22 cellular contexts compared by ENCODE assay signal in the genomic region with DNA sequence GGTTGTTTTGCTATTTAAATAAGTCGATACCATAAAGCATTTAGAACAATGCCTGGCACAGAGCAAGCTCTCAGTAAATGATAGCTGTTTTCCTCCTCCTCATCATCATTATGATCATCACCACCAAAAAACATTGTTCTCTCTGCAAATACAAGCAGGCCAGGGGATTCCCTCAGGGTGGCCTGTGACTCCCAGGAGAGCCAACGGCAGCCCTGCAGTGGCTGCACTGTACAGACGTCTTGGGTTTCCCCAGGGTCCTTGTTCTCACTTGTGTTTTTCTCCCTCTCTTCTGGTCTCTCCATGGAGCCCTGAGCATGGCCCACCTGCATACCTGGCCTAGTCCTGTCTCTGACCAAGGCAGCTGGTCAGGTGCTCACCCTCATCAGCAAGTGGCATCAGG.
A peak's percentile ranks its signal among the peaks of the same experiment; 100 is the strongest.
DNase-seq lines count a peak whose midpoint lies in the region; FAIRE-seq and TF ChIP-seq lines count a peak whose summit lies in the region.
"Had no signal": no experiment of that assay in that cellular context is flagged by ENCODE, and none has a peak within 500 bp of the region (broad histone marks: within the 10 kb centered on the region; RNA-seq: fewer than 3 reads in every experiment).

No MANE protein-coding gene starts in this region.

- H3K27ac ChIP-seq in H1 (ENCODE audit: low read depth, low read length) = no peak overlapping the region
- H3K27ac ChIP-seq: SJSA1 had no signal

- no peak overlapping the region for H2BK12ac ChIP-seq in H1 (ENCODE audit: low read depth, low read length)

- H4K91ac ChIP-seq in H1 (replicated peaks; ENCODE audit: insufficient read length, low read length) = no peak overlapping the region

- no peak overlapping the region for H4K5ac ChIP-seq in H1 (ENCODE audit: insufficient read length, low read depth, low read length)

- no peak for TF ChIP-seq EP300 in H1 (IDR thresholded peaks at IDR 0.05; ENCODE audit: borderline replicate concordance in 1 of 2, low read depth in 2 of 2, low read length in 2 of 2)

- H3K9ac ChIP-seq in H1 (replicated peaks in 1 of 4; ENCODE audit: extremely low read depth in 1 of 4, low read depth in 3 of 4, low read length in 3 of 4) = no peak overlapping the region

- no peak for TF ChIP-seq POLR2A in H1 (IDR thresholded peaks at IDR 0.05; ENCODE audit: control extremely low read depth in 1 of 2, low read depth in 2 of 2, low read length in 2 of 2)

- H3K4me3 ChIP-seq in H1 (ENCODE audit: extremely low read depth in 1 of 4, insufficient read depth in 2 of 4, low read depth in 3 of 4, low read length in 4 of 4) = no peak overlapping the region
- H3K4me3 ChIP-seq: SJSA1 had no signal

- no peaks in the 10 kb centered on the region for H3K36me3 Mint-ChIP-seq in activated naive CD4-positive, alpha-beta T cell treated with anti-CD3 and anti-CD28 coated beads, Interleukin-2, amount 50 U/mL, for 24 hours
- H3K36me3 Mint-ChIP-seq in type B pancreatic cell = peaks cover 5% of the 10 kb centered on the region

- FAIRE-seq in H1 (lab: Jason Lieb, UNC) = no peak
- FAIRE-seq: HTR-8/SVneo had no signal

- H4K8ac ChIP-seq in H1 (ENCODE audit: extremely low read depth, insufficient read depth, low read length) = peak overlapping the region; percentile 1; the same call in 1 of the 2 replicates

- H3K4me2 ChIP-seq in H1 (ENCODE audit: insufficient read depth in 1 of 2, low read depth in 2 of 2, low read length in 2 of 2) = no peak overlapping the region

- no peak overlapping the region for H2BK120ac ChIP-seq in H1 (replicated peaks; ENCODE audit: low read depth, low read length)

- peak overlapping the region; percentile 49 for H3K27ac Mint-ChIP-seq in activated naive CD4-positive, alpha-beta T cell treated with anti-CD3 and anti-CD28 coated beads, Interleukin-2, amount 50 U/mL, for 24 hours
- peak overlapping the region; percentile 98 for H3K27ac Mint-ChIP-seq in type B pancreatic cell
- H3K27ac Mint-ChIP-seq: B cell, HFFc6 had no signal

- no peaks in the 10 kb centered on the region for H3K79me1 ChIP-seq in H1 (ENCODE audit: low read depth, low read length)

- no peak overlapping the region for H2AFZ ChIP-seq in H1 (ENCODE audit: low read length)

- no peak overlapping the region for H2BK20ac ChIP-seq in H1 (ENCODE audit: low read length)

- no peak for TF ChIP-seq CTCF in GM13976 (IDR thresholded peaks at IDR 0.05; ENCODE audit: borderline replicate concordance, control extremely low read depth, extremely low read depth, insufficient read depth, missing control alignments)
- no peak for TF ChIP-seq CTCF in H1 (IDR thresholded peaks at IDR 0.05; ENCODE audit: control extremely low read depth in 1 of 3, insufficient read depth in 1 of 3, low read depth in 1 of 3, low read length in 3 of 3)
- TF ChIP-seq CTCF in type B pancreatic cell (conservative IDR thresholded peaks at IDR 0.05) = no peak

- no peak overlapping the region for H3K23ac ChIP-seq in H1 (ENCODE audit: insufficient read length)

- CTCF ChIA-PET in H1 (lab: Charles Lee; ENCODE audit: partially characterized antibody) = interaction anchor here (0.9 to 3.4 kb wide), 7 partner anchors 10 to 263 kb away, joined by 3 to 14 read pairs (median 4); no protein-coding TSS in a partner anchor

- no peaks in the 10 kb centered on the region for H3K9me3 Mint-ChIP-seq in activated naive CD4-positive, alpha-beta T cell treated with anti-CD3 and anti-CD28 coated beads, Interleukin-2, amount 50 U/mL, for 24 hours
- H3K9me3 Mint-ChIP-seq in type B pancreatic cell = peaks cover 5% of the 10 kb centered on the region

- H3K4me1 Mint-ChIP-seq in activated naive CD4-positive, alpha-beta T cell treated with anti-CD3 and anti-CD28 coated beads, Interleukin-2, amount 50 U/mL, for 24 hours = peaks cover 65% of the 10 kb centered on the region
- H3K4me1 Mint-ChIP-seq in type B pancreatic cell (ENCODE audit: unreplicated experiment) = peaks cover 54% of the 10 kb centered on the region
- H3K4me1 Mint-ChIP-seq: B cell had no signal

- no peak overlapping the region for H2BK15ac ChIP-seq in H1 (ENCODE audit: low read length)

- H4K20me1 ChIP-seq in H1 (replicated peaks in 1 of 2; ENCODE audit: control insufficient read depth in 1 of 2, insufficient read depth in 2 of 2, low read length in 2 of 2) = no peaks in the 10 kb centered on the region

- 0 out of 4 replicates have a peak, but pooled peaks cover under 1 to 3% of the 10 kb centered on the region in 2 experiments for H3K9me3 ChIP-seq in H1 (ENCODE audit: insufficient read depth in 2 of 2, low read depth in 1 of 2, low read length in 1 of 2)
- H3K9me3 ChIP-seq: SJSA1 had no signal

- no peaks in the 10 kb centered on the region; a peak in 1 of 7 replicates for H3K27me3 ChIP-seq in H1 (replicated peaks in 1 of 4; ENCODE audit: control insufficient read depth in 3 of 4, extremely low read depth in 1 of 4, insufficient read depth in 3 of 4, low read length in 3 of 4)
- H3K27me3 ChIP-seq: SJSA1 had no signal

- H3K4me3 Mint-ChIP-seq in activated naive CD4-positive, alpha-beta T cell treated with anti-CD3 and anti-CD28 coated beads, Interleukin-2, amount 50 U/mL, for 24 hours = no peak overlapping the region
- H3K4me3 Mint-ChIP-seq in type B pancreatic cell = no peak overlapping the region
- H3K4me3 Mint-ChIP-seq: B cell, HFFc6 had no signal

- POLR2A ChIA-PET in H1 (lab: Charles Lee; ENCODE audit: partially characterized antibody) = no interaction called here

- DNase-seq in activated naive CD4-positive, alpha-beta T cell treated with Interleukin-2 at 50 U/mL for 16 hours = no peak
- DNase-seq in GM13976 (ENCODE audit: low spot score) = peak; percentile 28
- no peak for DNase-seq in H1 (ENCODE audit: low read depth in 1 of 2, low spot score in 2 of 2)
- DNase-seq in type B pancreatic cell (ENCODE audit: extremely low spot score, unreplicated experiment) = no peak
- DNase-seq in DMS 273 (lab: John Stamatoyannopoulos, UW; ENCODE audit: unreplicated experiment) = no peak
- DNase-seq in NCI-H2081 treated with DMSO at 0.1 percent for 48 hours (lab: John Stamatoyannopoulos, UW) = no peak
- DNase-seq in Kasumi-1 (lab: John Stamatoyannopoulos, UW) = no peak
- DNase-seq: DMS53, GDM1, H7, HFFc6, KG1, NCI-H1092 treated with DMSO at 0.1 percent for 48 hours, NCI-H1694, NCI-H2081, NCI-H2171 treated with DMSO at 0.1 percent for 48 hours, NCI-H526, OCI-M1 had no signal

- H3K23me2 ChIP-seq in H1 (ENCODE audit: low read depth, low read length) = no peaks in the 10 kb centered on the region

- H3K27me3 Mint-ChIP-seq in activated naive CD4-positive, alpha-beta T cell treated with anti-CD3 and anti-CD28 coated beads, Interleukin-2, amount 50 U/mL, for 24 hours = no peaks in the 10 kb centered on the region
- H3K27me3 Mint-ChIP-seq in type B pancreatic cell = peaks cover 3% of the 10 kb centered on the region

- no peak overlapping the region for H2AK5ac ChIP-seq in H1 (ENCODE audit: low read depth, low read length)

- in situ Hi-C loops in GM13976 (cut with MboI; ENCODE audit: low sequenced_read_pairs, unreplicated experiment) = no loop called here

- H3K56ac ChIP-seq in H1 (replicated peaks; ENCODE audit: insufficient read length, low read depth, low read length) = no peak overlapping the region

- 87% methylated on average over 3 of the region's 3 CpGs; no CpG with 5 or more reads in 1 of the 2 experiments for WGBS in H1 (ENCODE audit: extremely low coverage in 1 of 2, insufficient coverage in 1 of 2, insufficient read length in 1 of 2, insufficient replicate concordance in 2 of 2, low coverage in 1 of 2, low lambda C conversion rate in 2 of 2, missing lambda C conversion rate in 1 of 2), 2 experiments

- H3K4ac ChIP-seq in H1 (replicated peaks; ENCODE audit: insufficient read length, low read depth, low read length) = no peak overlapping the region

- no peak overlapping the region for H3K18ac ChIP-seq in H1 (ENCODE audit: extremely low read depth, low read length)

- no peak for TF ChIP-seq RAD21 in H1 (IDR thresholded peaks at IDR 0.05 in 1 of 2, conservative IDR thresholded peaks at IDR 0.05 in 1 of 2; ENCODE audit: low read depth in 2 of 2, low read length in 2 of 2)

- no peaks in the 10 kb centered on the region for H3K36me3 ChIP-seq in H1 (ENCODE audit: control insufficient read depth in 2 of 4, insufficient read depth in 4 of 4, low read length in 3 of 4)
- H3K36me3 ChIP-seq: SJSA1 had no signal

- no peaks in the 10 kb centered on the region for H3K79me2 ChIP-seq in H1 (ENCODE audit: control insufficient read depth in 1 of 2, insufficient read depth in 2 of 2, low read length in 2 of 2)

- H2BK5ac ChIP-seq in H1 (ENCODE audit: low read depth, low read length) = no peak overlapping the region

- peaks cover 1 to 17% (median 11%) of the 10 kb centered on the region in 4 experiments; a peak in 4 of 7 replicates for H3K4me1 ChIP-seq in H1 (replicated peaks in 1 of 4; ENCODE audit: control insufficient read depth in 3 of 4, insufficient read depth in 4 of 4, low read length in 3 of 4)

- H3K14ac ChIP-seq in H1 (ENCODE audit: insufficient read length) = no peak overlapping the region

TF ChIP-seq in H1, 55 proteins besides CTCF, POLR2A, EP300 and RAD21:
- TF ChIP-seq SIRT6 (IDR thresholded peaks at IDR 0.05; ENCODE audit: low read length) (no peak), ASH2L (IDR thresholded peaks at IDR 0.05; ENCODE audit: low read length) (no peak)
